In the genomic region with DNA sequence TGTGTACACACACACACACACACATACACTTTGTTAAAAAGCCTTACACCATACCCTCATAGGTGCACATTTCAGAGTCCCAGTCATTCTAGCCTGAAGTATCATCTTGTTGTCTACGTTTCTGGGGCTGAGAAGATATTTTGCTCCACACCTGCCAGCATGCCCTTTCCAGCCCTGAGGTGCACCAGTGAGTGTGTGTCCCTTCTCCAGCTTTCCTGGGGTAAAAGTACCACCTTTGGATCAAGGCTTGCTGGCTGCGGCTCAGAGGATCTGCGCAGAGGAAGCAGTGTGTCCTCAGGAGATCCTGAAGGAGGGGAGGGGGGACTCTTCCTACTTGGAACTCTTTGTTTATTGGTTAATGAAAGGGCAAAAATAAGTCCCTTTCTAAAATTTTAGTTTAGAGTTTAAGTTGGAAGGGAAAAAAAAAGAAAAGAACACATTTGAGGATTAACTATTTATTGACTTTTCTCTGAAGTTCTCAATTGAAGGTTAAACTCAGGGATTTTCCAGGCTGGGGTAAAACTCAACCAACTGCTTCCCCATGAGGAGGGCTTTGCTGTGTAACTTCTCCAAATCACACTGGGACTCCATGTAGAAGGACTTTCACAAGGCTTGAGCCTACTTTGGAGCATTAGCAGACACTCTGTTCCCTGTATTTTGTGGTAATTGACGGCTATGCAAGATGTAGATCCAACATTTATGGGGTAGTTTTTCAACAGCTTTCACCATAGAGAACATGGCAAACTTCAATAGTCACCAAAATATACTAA, we compare ENCODE assay signal across 8 cellular contexts.
DNase-seq lines count a peak whose midpoint lies in the region; ATAC-seq and TF ChIP-seq lines count a peak whose summit lies in the region.
"Had no signal": no experiment of that assay in that cellular context is flagged by ENCODE, and none has a peak within 500 bp of the region (broad histone marks: within the 10 kb centered on the region; RNA-seq: fewer than 3 reads in every experiment).

No MANE protein-coding gene starts in this region.

- no peaks in the 10 kb centered on the region for H3K9me3 Mint-ChIP-seq in activated B cell treated with CpG ODN at 0.5 μM for 24 hours

- POLR2A ChIA-PET in activated B cell treated with CpG ODN at 0.5 μM for 24 hours (lab: Charles Lee): interaction anchor here (0.7 to 11.2 kb wide), 24 partner anchors 9 to 112 kb away, joined by 3 to 279 read pairs (median 14); no protein-coding TSS in a partner anchor

- no peaks in the 10 kb centered on the region for H4K20me1 ChIP-seq in GM23248 (ENCODE audit: insufficient read depth)
- no peaks in the 10 kb centered on the region for H4K20me1 ChIP-seq in hepatocyte (ENCODE audit: insufficient read depth, poor library complexity, severe bottlenecking)

- H3K36me3 ChIP-seq in GM23248 (ENCODE audit: low read depth) (no peaks in the 10 kb centered on the region), hepatocyte (replicated peaks; ENCODE audit: insufficient read depth, low read depth) (no peaks in the 10 kb centered on the region)

- intact Hi-C loops in activated B cell treated with CpG ODN at 0.5 μM for 24 hours (cut with micrococcal nuclease): loop anchor here (2.0 to 10.0 kb wide), 2 partner anchors 63 to 1369 kb away; a partner anchor contains a TSS

- H3K79me2 ChIP-seq in GM23248 (ENCODE audit: insufficient read depth) (peaks cover 65% of the 10 kb centered on the region), hepatocyte (no peaks in the 10 kb centered on the region)

- peak overlapping the region; percentile 98 for H3K4me3 Mint-ChIP-seq in activated B cell treated with CpG ODN at 0.5 μM for 24 hours

- H3K9ac ChIP-seq in GM23248: peak overlapping the region; percentile 94
- H3K9ac ChIP-seq: KMS-11 had no signal

- H3F3A ChIP-seq in GM23248 (ENCODE audit: insufficient read depth): peaks cover 38% of the 10 kb centered on the region

- H2AFZ ChIP-seq in GM23248 (no peak overlapping the region), hepatocyte (no peak overlapping the region)

- WGBS in GM23248 (ENCODE audit: low coverage in 1 of 2, low lambda C conversion rate in 2 of 2, missing lambda C conversion rate in 2 of 2), 2 experiments: 48 to 68% methylated on average over 4 of the region's 4 CpGs
- WGBS in hepatocyte (ENCODE audit: low lambda C conversion rate, missing lambda C conversion rate): 68% methylated on average over 4 of the region's 4 CpGs

- in situ Hi-C loops in GM23248 (cut with MboI): no loop called here

- peak overlapping the region; percentile 98 for H3K27ac Mint-ChIP-seq in activated B cell treated with CpG ODN at 0.5 μM for 24 hours

- DNase-seq in GM23248 (peak; percentile 33), activated B cell treated with CpG ODN at 0.5 μM for 24 hours (no peak), hepatocyte (ENCODE audit: low spot score) (no peak), ecto neural progenitor cell (ENCODE audit: low spot score) (no peak), NCI-H1694 treated with DMSO at 0.1 percent for 48 hours (lab: John Stamatoyannopoulos, UW) (no peak)
- DNase-seq in stimulated activated naive CD4-positive, alpha-beta T cell treated with Interleukin-2 at 50 U/mL for 16 hours (lab: John Stamatoyannopoulos, UW): peak; percentile 11

- no peaks in the 10 kb centered on the region for H3K27me3 ChIP-seq in GM23248 (replicated peaks; ENCODE audit: insufficient read depth)
- H3K27me3 ChIP-seq in hepatocyte: no peaks in the 10 kb centered on the region

- H3K4me2 ChIP-seq in GM23248 (ENCODE audit: unreplicated experiment) (peak overlapping the region; percentile 93), hepatocyte (peak overlapping the region; percentile 74)
- H3K4me2 ChIP-seq: KMS-11 had no signal

- H3K36me3 Mint-ChIP-seq in activated B cell treated with CpG ODN at 0.5 μM for 24 hours (ENCODE audit: low read depth): peaks cover 64% of the 10 kb centered on the region

- CTCF ChIA-PET in activated B cell treated with CpG ODN at 0.5 μM for 24 hours (lab: Charles Lee): interaction anchor here (1.0 to 3.9 kb wide), 7 partner anchors 47 to 113 kb away, joined by 3 to 26 read pairs (median 11); no protein-coding TSS in a partner anchor

- H3K4me3 ChIP-seq in GM23248: peak overlapping the region; percentile 92
- H3K4me3 ChIP-seq in hepatocyte: no peak overlapping the region

- TF ChIP-seq CTCF in activated B cell treated with CpG ODN at 0.5 μM for 24 hours (IDR thresholded peaks at IDR 0.05): no peak
- no peak for TF ChIP-seq CTCF in hepatocyte (IDR thresholded peaks at IDR 0.05; ENCODE audit: poor library complexity)

- H3K4me1 ChIP-seq in GM23248 (ENCODE audit: insufficient read depth): peaks cover 22% of the 10 kb centered on the region
- peaks cover 8% of the 10 kb centered on the region for H3K4me1 ChIP-seq in hepatocyte (ENCODE audit: insufficient read depth)

- no peaks in the 10 kb centered on the region for H3K9me2 ChIP-seq in GM23248 (ENCODE audit: insufficient read depth)
- no peaks in the 10 kb centered on the region for H3K9me2 ChIP-seq in hepatocyte (replicated peaks; ENCODE audit: insufficient read depth)

- peak overlapping the region; percentile 98 for H3K27ac ChIP-seq in GM23248
- no peak overlapping the region for H3K27ac ChIP-seq in hepatocyte
- H3K27ac ChIP-seq: KMS-11 had no signal

- no peak for ATAC-seq in activated B cell treated with CpG ODN at 0.5 μM for 24 hours (ENCODE audit: low read depth)
- ATAC-seq in GM19463 (IDR thresholded peaks at IDR 0.05; ENCODE audit: unreplicated experiment): no peak

- peaks cover 71% of the 10 kb centered on the region for H3K4me1 Mint-ChIP-seq in activated B cell treated with CpG ODN at 0.5 μM for 24 hours

- H3K9me3 ChIP-seq in GM23248 (ENCODE audit: low read depth): no peaks in the 10 kb centered on the region
- H3K9me3 ChIP-seq in hepatocyte (ENCODE audit: low read depth): no peaks in the 10 kb centered on the region

- no peaks in the 10 kb centered on the region for H3K27me3 Mint-ChIP-seq in activated B cell treated with CpG ODN at 0.5 μM for 24 hours

Comparison
In these comparisons a context has a peak if more than half of its experiments do, and no peak if none do; other contexts are left out.
1. DNase-seq: peak in GM23248 (single experiment) and stimulated activated naive CD4-positive, alpha-beta T cell treated with Interleukin-2 at 50 U/mL for 16 hours (single experiment); none in activated B cell treated with CpG ODN at 0.5 μM for 24 hours (single experiment), hepatocyte (single experiment), ecto neural progenitor cell (single experiment) and NCI-H1694 treated with DMSO at 0.1 percent for 48 hours (single experiment).